Comparison of ENCODE assay signal across 1 cellular context in genomic region chr10:48289652-48290238, GRCh38.
TF ChIP-seq lines count a peak whose summit lies in the region.

No MANE protein-coding gene starts in this region.

TF ChIP-seq in K562, 482 proteins besides CTCF, POLR2A, EP300 and RAD21 (continued from another document and continues in another):
- TF ChIP-seq ZBTB5 (IDR thresholded peaks at IDR 0.05), result no peak
- TF ChIP-seq ELF4 (CRISPR knock-in tag; IDR thresholded peaks at IDR 0.05), result no peak
- TF ChIP-seq CC2D1A (IDR thresholded peaks at IDR 0.05), result 0 out of 2 replicates have a peak, but pooled peaks have one; percentile 38
- TF ChIP-seq FOXM1 (IDR thresholded peaks at IDR 0.05; ENCODE audit: low read depth), result no peak
- no peak for TF ChIP-seq FOXM1 (CRISPR knock-in tag; IDR thresholded peaks at IDR 0.05; ENCODE audit: low read depth)
- no peak for TF ChIP-seq BRCA1 (IDR thresholded peaks at IDR 0.05)
- TF ChIP-seq BRCA1 (CRISPR knock-in tag; IDR thresholded peaks at IDR 0.05), result no peak
- no peak for TF ChIP-seq ZC3H4 (CRISPR knock-in tag; IDR thresholded peaks at IDR 0.05; ENCODE audit: borderline replicate concordance)
- TF ChIP-seq GTF2A2 (tag; IDR thresholded peaks at IDR 0.05), result no peak
- no peak for TF ChIP-seq THAP7 (CRISPR knock-in tag; IDR thresholded peaks at IDR 0.05)
- no peak for TF ChIP-seq ARHGAP35 (IDR thresholded peaks at IDR 0.05; ENCODE audit: partially characterized antibody)
- TF ChIP-seq CHD2 (IDR thresholded peaks at IDR 0.05; ENCODE audit: low read depth, low read length), result 0 out of 2 replicates have a peak, but pooled peaks have one; percentile 21
- no peak for TF ChIP-seq BCLAF1 (IDR thresholded peaks at IDR 0.05; ENCODE audit: borderline replicate concordance in 1 of 2, control insufficient read depth in 1 of 2, low read depth in 2 of 2, low read length in 1 of 2)
- TF ChIP-seq ZNF280B (CRISPR knock-in tag; IDR thresholded peaks at IDR 0.05), result no peak
- no peak for TF ChIP-seq NRF1 (conservative IDR thresholded peaks at IDR 0.05 in 1 of 2, IDR thresholded peaks at IDR 0.05 in 1 of 2)
- no peak for TF ChIP-seq SMARCC2 (IDR thresholded peaks at IDR 0.05; ENCODE audit: low read depth)
- no peak for TF ChIP-seq LCOR (CRISPR knock-in tag; IDR thresholded peaks at IDR 0.05)
- no peak for TF ChIP-seq ATF2 (CRISPR knock-in tag; IDR thresholded peaks at IDR 0.05)
- no peak for TF ChIP-seq ZNF75A (CRISPR knock-in tag; IDR thresholded peaks at IDR 0.05)
- TF ChIP-seq EGR1 (conservative IDR thresholded peaks at IDR 0.05), result no peak
- TF ChIP-seq ID3 (CRISPR knock-in tag; IDR thresholded peaks at IDR 0.05), result no peak
- no peak for TF ChIP-seq ID3 (tag; IDR thresholded peaks at IDR 0.05)
- no peak for TF ChIP-seq KHSRP (IDR thresholded peaks at IDR 0.05)
- TF ChIP-seq RHOXF2B (CRISPR knock-in tag; conservative IDR thresholded peaks at IDR 0.05), result no peak
- TF ChIP-seq ZNF668 (CRISPR knock-in tag; IDR thresholded peaks at IDR 0.05), result no peak
- TF ChIP-seq TAF9B (IDR thresholded peaks at IDR 0.05; ENCODE audit: partially characterized antibody), result no peak
- TF ChIP-seq ZNF24 (IDR thresholded peaks at IDR 0.05), result peak; percentile 68; the same call in 1 of the 2 replicates
- TF ChIP-seq AFF1 (IDR thresholded peaks at IDR 0.05; ENCODE audit: low read depth in 1 of 2, partially characterized antibody in 2 of 2), result no peak
- TF ChIP-seq PKNOX1 (IDR thresholded peaks at IDR 0.05), result peak; percentile 37
- TF ChIP-seq JUND (IDR thresholded peaks at IDR 0.05; ENCODE audit: borderline replicate concordance, low read depth, low read length), result peak; percentile 59
- no peak; the same call in 2 of the 3 replicates for TF ChIP-seq JUND (tag; IDR thresholded peaks at IDR 0.05; ENCODE audit: borderline replicate concordance, low read depth, low read length)
- TF ChIP-seq BRD9 (IDR thresholded peaks at IDR 0.05; ENCODE audit: low read depth, partially characterized antibody), result no peak
- TF ChIP-seq BMI1 (IDR thresholded peaks at IDR 0.05; ENCODE audit: low read length), result no peak
- TF ChIP-seq CBX1 (IDR thresholded peaks at IDR 0.05; ENCODE audit: low read depth), result no peak
- no peak for TF ChIP-seq MYNN (IDR thresholded peaks at IDR 0.05)
- no peak for TF ChIP-seq MYNN (CRISPR knock-in tag; IDR thresholded peaks at IDR 0.05)
- TF ChIP-seq CEBPB (tag; IDR thresholded peaks at IDR 0.05), result no peak
- no peak for TF ChIP-seq CEBPZ (IDR thresholded peaks at IDR 0.05; ENCODE audit: borderline replicate concordance, low read depth, low read length)
- TF ChIP-seq NCOA1 (IDR thresholded peaks at IDR 0.05; ENCODE audit: low read depth), result no peak
- no peak for TF ChIP-seq MEF2A (IDR thresholded peaks at IDR 0.05; ENCODE audit: control insufficient read depth, low read depth, low read length)
- TF ChIP-seq ESRRA (IDR thresholded peaks at IDR 0.05; ENCODE audit: borderline replicate concordance, low read depth), result peak; percentile 98
- TF ChIP-seq GATAD2A (IDR thresholded peaks at IDR 0.05), result no peak
- no peak for TF ChIP-seq SMARCE1 (IDR thresholded peaks at IDR 0.05)
- no peak for TF ChIP-seq ZNF121 (CRISPR knock-in tag; conservative IDR thresholded peaks at IDR 0.05)
- TF ChIP-seq NR2C2 (CRISPR knock-in tag; IDR thresholded peaks at IDR 0.05), result no peak
- no peak for TF ChIP-seq NR2C2 (tag; IDR thresholded peaks at IDR 0.05)
- TF ChIP-seq ZNF398 (CRISPR knock-in tag; IDR thresholded peaks at IDR 0.05), result no peak
- 0 out of 2 replicates have a peak, but pooled peaks have one; percentile 55 for TF ChIP-seq MYC (IDR thresholded peaks at IDR 0.05; ENCODE audit: low read depth, low read length)
- no peak for TF ChIP-seq MYC (CRISPR knock-in tag; IDR thresholded peaks at IDR 0.05; ENCODE audit: borderline replicate concordance, low read depth)
